41 cellular contexts compared by ENCODE assay signal in the genomic region with DNA sequence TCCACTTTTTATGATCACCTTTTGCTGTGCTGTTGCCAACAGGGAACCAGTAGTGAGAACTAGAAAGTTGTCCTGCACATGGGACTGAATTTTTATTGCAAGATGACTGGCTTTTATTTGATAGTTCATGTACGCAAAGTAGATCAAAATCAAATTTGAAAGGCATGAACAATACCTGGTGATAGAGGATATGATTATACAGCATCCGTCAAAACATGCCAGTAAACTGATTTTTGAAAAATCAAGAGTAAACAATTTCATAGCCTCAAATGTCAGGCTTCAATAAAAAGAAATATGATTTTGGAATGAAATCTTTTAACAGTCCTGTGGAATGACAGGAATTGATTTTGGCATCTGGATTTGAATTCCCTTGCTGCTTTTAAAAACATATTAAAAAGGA.
"Had no signal": no experiment of that assay in that cellular context is flagged by ENCODE, and none has a peak within 500 bp of the region (broad histone marks: within the 10 kb centered on the region; RNA-seq: fewer than 3 reads in every experiment).

No MANE protein-coding gene starts in this region.

- H3K9me3 Mint-ChIP-seq: activated naive CD4-positive, alpha-beta T cell treated with anti-CD3 and anti-CD28 coated beads for 36 hours; activated naive CD4-positive, alpha-beta T cell treated with anti-CD3 and anti-CD28 coated beads, Interleukin-2, amount 10 ng/mL, durations not matched to agents 7 days and 5 days; activated naive CD4-positive, alpha-beta T cell treated with anti-CD3 and anti-CD28 coated beads, Interleukin-2, amount 50 U/mL, for 24 hours; activated naive CD4-positive, alpha-beta T cell treated with anti-CD3 and anti-CD28 coated beads, Interleukin-2, amount 50 U/mL, for 72 hours; activated naive CD8-positive, alpha-beta T cell treated with anti-CD3 and anti-CD28 coated beads for 36 hours; activated naive CD8-positive, alpha-beta T cell treated with anti-CD3 and anti-CD28 coated beads, Interleukin-2, amount 10 ng/mL, durations not matched to agents 7 days and 5 days; activated naive CD8-positive, alpha-beta T cell treated with anti-CD3 and anti-CD28 coated beads, Interleukin-2, amount 50 U/mL, for 24 hours; activated T-cell treated with anti-CD3 and anti-CD28 coated beads, Interleukin-2, amount 50 U/mL, for 24 hours; activated T-cell treated with anti-CD3 and anti-CD28 coated beads, Interleukin-2, amount 50 U/mL, for 4 hours; activated T-cell treated with anti-CD3 and anti-CD28 coated beads, Interleukin-2, amount 50 U/mL, for 72 hours; activated T-helper 1 cell treated with anti-CD3 and anti-CD28 coated beads, Interleukin-12 subunit alpha, Interleukin-12 subunit beta, Interleukin-2, Interleukin-4 antibody, amounts not matched to agents 30 ng/mL and 10 ng/mL and 1 ng/mL, durations not matched to agents 14 hours and 24 hours and 36 hours; activated T-helper 2 cell treated with anti-CD3 and anti-CD28 coated beads, Interferon-gamma antibody, Interleukin-2, Interleukin-4, amounts not matched to agents 10 μg/mL and 5 μg/mL and 100 μg/mL, durations not matched to agents 14 hours and 24 hours and 36 hours; brain had no signal

- H3K27ac Mint-ChIP-seq: activated naive CD4-positive, alpha-beta T cell treated with anti-CD3 and anti-CD28 coated beads for 36 hours; activated naive CD4-positive, alpha-beta T cell treated with anti-CD3 and anti-CD28 coated beads, Interleukin-2, amount 10 ng/mL, durations not matched to agents 7 days and 5 days; activated naive CD4-positive, alpha-beta T cell treated with anti-CD3 and anti-CD28 coated beads, Interleukin-2, amount 50 U/mL, for 24 hours; activated naive CD4-positive, alpha-beta T cell treated with anti-CD3 and anti-CD28 coated beads, Interleukin-2, amount 50 U/mL, for 72 hours; activated naive CD8-positive, alpha-beta T cell; activated naive CD8-positive, alpha-beta T cell treated with anti-CD3 and anti-CD28 coated beads for 36 hours; activated naive CD8-positive, alpha-beta T cell treated with anti-CD3 and anti-CD28 coated beads, Interleukin-2, amount 10 ng/mL, durations not matched to agents 7 days and 5 days; activated naive CD8-positive, alpha-beta T cell treated with anti-CD3 and anti-CD28 coated beads, Interleukin-2, amount 50 U/mL, for 24 hours; activated T-cell treated with anti-CD3 and anti-CD28 coated beads, Interleukin-2, amount 50 U/mL, for 24 hours; activated T-cell treated with anti-CD3 and anti-CD28 coated beads, Interleukin-2, amount 50 U/mL, for 72 hours; activated T-helper 1 cell treated with anti-CD3 and anti-CD28 coated beads, Interleukin-12 subunit alpha, Interleukin-12 subunit beta, Interleukin-2, Interleukin-4 antibody, amounts not matched to agents 30 ng/mL and 10 ng/mL and 1 ng/mL, durations not matched to agents 14 hours and 24 hours and 36 hours; activated T-helper 17 cell treated with anti-CD3 and anti-CD28 coated beads, Interleukin-2, amount 50 U/mL, for 72 hours; activated T-helper 2 cell treated with anti-CD3 and anti-CD28 coated beads, Interferon-gamma antibody, Interleukin-2, Interleukin-4, amounts not matched to agents 10 μg/mL and 5 μg/mL and 100 μg/mL, durations not matched to agents 14 hours and 24 hours and 36 hours; brain had no signal

- H3K27me3 ChIP-seq: adrenal gland, ascending aorta, body of pancreas, brain microvascular endothelial cell, breast epithelium, cardiac muscle cell had no signal

- H3K4me1 ChIP-seq: adrenal gland, ascending aorta, body of pancreas, breast epithelium had no signal

- ATAC-seq: activated naive CD4-positive, alpha-beta T cell treated with anti-CD3 and anti-CD28 coated beads, Interleukin-2, amount 50 U/mL, for 72 hours; activated naive CD8-positive, alpha-beta T cell treated with anti-CD3 and anti-CD28 coated beads, Interleukin-2, amount 50 U/mL, for 24 hours; activated T-cell treated with anti-CD3 and anti-CD28 coated beads, Interleukin-2, amount 50 U/mL, for 4 hours; activated T-cell treated with anti-CD3 and anti-CD28 coated beads, Interleukin-2, amount 50 U/mL, for 72 hours; activated T-helper 17 cell treated with anti-CD3 and anti-CD28 coated beads, Interleukin-2, amount 50 U/mL, for 72 hours; body of pancreas had no signal

- H3K27me3 Mint-ChIP-seq: activated naive CD4-positive, alpha-beta T cell treated with anti-CD3 and anti-CD28 coated beads, Interleukin-2, amount 10 ng/mL, durations not matched to agents 7 days and 5 days; activated naive CD4-positive, alpha-beta T cell treated with anti-CD3 and anti-CD28 coated beads, Interleukin-2, amount 50 U/mL, for 24 hours; activated naive CD8-positive, alpha-beta T cell treated with anti-CD3 and anti-CD28 coated beads for 36 hours; activated naive CD8-positive, alpha-beta T cell treated with anti-CD3 and anti-CD28 coated beads, Interleukin-2, amount 10 ng/mL, durations not matched to agents 7 days and 5 days; activated naive CD8-positive, alpha-beta T cell treated with anti-CD3 and anti-CD28 coated beads, Interleukin-2, amount 50 U/mL, for 24 hours; activated T-cell treated with anti-CD3 and anti-CD28 coated beads, Interleukin-2, amount 50 U/mL, for 24 hours; central memory CD8-positive, alpha-beta T cell had no signal

- H3K9me3 ChIP-seq: adrenal gland, ascending aorta, body of pancreas, breast epithelium had no signal

- DNase-seq: activated effector memory CD4-positive, alpha-beta T cell treated with anti-CD3 and anti-CD28 coated beads, Interleukin-2, amount 50 U/mL, for 16 hours; activated effector memory CD4-positive, alpha-beta T cell treated with Interleukin-2 at 50 U/mL for 16 hours; activated gamma-delta T cell; activated gamma-delta T cell treated with Interleukin-2 at 50 U/mL for 16 hours; activated naive CD4-positive, alpha-beta T cell; activated naive CD4-positive, alpha-beta T cell treated with anti-CD3 and anti-CD28 coated beads for 36 hours; activated naive CD4-positive, alpha-beta T cell treated with anti-CD3 and anti-CD28 coated beads, Interleukin-2, amount 10 ng/mL, durations not matched to agents 7 days and 5 days; activated naive CD4-positive, alpha-beta T cell treated with anti-CD3 and anti-CD28 coated beads, Interleukin-2, amount 50 U/mL, for 16 hours; activated naive CD4-positive, alpha-beta T cell treated with Interleukin-2 at 50 U/mL for 16 hours; activated naive CD8-positive, alpha-beta T cell treated with anti-CD3 and anti-CD28 coated beads for 36 hours; activated naive CD8-positive, alpha-beta T cell treated with anti-CD3 and anti-CD28 coated beads, Interleukin-2, amount 10 ng/mL, durations not matched to agents 7 days and 5 days; activated naive CD8-positive, alpha-beta T cell treated with anti-CD3 and anti-CD28 coated beads, Interleukin-2, amount 50 U/mL, for 24 hours; activated T-cell treated with anti-CD3 and anti-CD28 coated beads for 4 hours; activated T-cell treated with anti-CD3 and anti-CD28 coated beads, Interleukin-2, amount 50 U/mL, for 1 hour; activated T-cell treated with anti-CD3 and anti-CD28 coated beads, Interleukin-2, amount 50 U/mL, for 24 hours; activated T-cell treated with anti-CD3 and anti-CD28 coated beads, Interleukin-2, amount 50 U/mL, for 4 hours; activated T-cell treated with anti-CD3 and anti-CD28 coated beads, Interleukin-2, amount 50 U/mL, for 48 hours; activated T-cell treated with anti-CD3 and anti-CD28 coated beads, Interleukin-2, amount 50 U/mL, for 72 hours; adrenal gland; amniotic stem cell; amygdala; anterior cingulate cortex; aorta; body of pancreas; brain microvascular endothelial cell; caudate nucleus; central memory CD4-positive, alpha-beta T cell; cerebellar nuclear complex had no signal

- H3K27ac ChIP-seq: adrenal gland, ascending aorta, body of pancreas, brain microvascular endothelial cell, breast epithelium, cardiac muscle cell had no signal

- H3K36me3 Mint-ChIP-seq: activated naive CD4-positive, alpha-beta T cell treated with anti-CD3 and anti-CD28 coated beads, Interleukin-2, amount 10 ng/mL, durations not matched to agents 7 days and 5 days; activated naive CD4-positive, alpha-beta T cell treated with anti-CD3 and anti-CD28 coated beads, Interleukin-2, amount 50 U/mL, for 24 hours; activated naive CD4-positive, alpha-beta T cell treated with anti-CD3 and anti-CD28 coated beads, Interleukin-2, amount 50 U/mL, for 72 hours; activated naive CD8-positive, alpha-beta T cell; activated naive CD8-positive, alpha-beta T cell treated with anti-CD3 and anti-CD28 coated beads for 36 hours; activated naive CD8-positive, alpha-beta T cell treated with anti-CD3 and anti-CD28 coated beads, Interleukin-2, amount 10 ng/mL, durations not matched to agents 7 days and 5 days; brain had no signal

- H3K4me1 Mint-ChIP-seq: activated naive CD4-positive, alpha-beta T cell treated with anti-CD3 and anti-CD28 coated beads, Interleukin-2, amount 10 ng/mL, durations not matched to agents 7 days and 5 days; activated naive CD4-positive, alpha-beta T cell treated with anti-CD3 and anti-CD28 coated beads, Interleukin-2, amount 50 U/mL, for 24 hours; activated naive CD8-positive, alpha-beta T cell treated with anti-CD3 and anti-CD28 coated beads for 36 hours; activated naive CD8-positive, alpha-beta T cell treated with anti-CD3 and anti-CD28 coated beads, Interleukin-2, amount 10 ng/mL, durations not matched to agents 7 days and 5 days; activated naive CD8-positive, alpha-beta T cell treated with anti-CD3 and anti-CD28 coated beads, Interleukin-2, amount 50 U/mL, for 24 hours; activated T-helper 17 cell treated with anti-CD3 and anti-CD28 coated beads, Interleukin-2, amount 50 U/mL, for 72 hours; brain; central memory CD8-positive, alpha-beta T cell had no signal

- FAIRE-seq: astrocyte, bronchial epithelial cell had no signal

- H3K36me3 ChIP-seq: adrenal gland, ascending aorta, brain microvascular endothelial cell, breast epithelium, cardiac muscle cell had no signal

- H3K4me3 ChIP-seq: adrenal gland, ascending aorta, body of pancreas, breast epithelium, cardiac muscle cell had no signal

- H3K4me3 Mint-ChIP-seq: activated naive CD4-positive, alpha-beta T cell treated with anti-CD3 and anti-CD28 coated beads for 36 hours; activated naive CD4-positive, alpha-beta T cell treated with anti-CD3 and anti-CD28 coated beads, Interleukin-2, amount 10 ng/mL, durations not matched to agents 7 days and 5 days; activated naive CD4-positive, alpha-beta T cell treated with anti-CD3 and anti-CD28 coated beads, Interleukin-2, amount 50 U/mL, for 24 hours; activated naive CD8-positive, alpha-beta T cell; activated naive CD8-positive, alpha-beta T cell treated with anti-CD3 and anti-CD28 coated beads for 36 hours; activated naive CD8-positive, alpha-beta T cell treated with anti-CD3 and anti-CD28 coated beads, Interleukin-2, amount 10 ng/mL, durations not matched to agents 7 days and 5 days; activated naive CD8-positive, alpha-beta T cell treated with anti-CD3 and anti-CD28 coated beads, Interleukin-2, amount 50 U/mL, for 24 hours; activated T-cell treated with anti-CD3 and anti-CD28 coated beads, Interleukin-2, amount 50 U/mL, for 24 hours; activated T-cell treated with anti-CD3 and anti-CD28 coated beads, Interleukin-2, amount 50 U/mL, for 4 hours; activated T-cell treated with anti-CD3 and anti-CD28 coated beads, Interleukin-2, amount 50 U/mL, for 72 hours; activated T-helper 1 cell treated with anti-CD3 and anti-CD28 coated beads, Interleukin-12 subunit alpha, Interleukin-12 subunit beta, Interleukin-2, Interleukin-4 antibody, amounts not matched to agents 30 ng/mL and 10 ng/mL and 1 ng/mL, durations not matched to agents 14 hours and 24 hours and 36 hours; activated T-helper 17 cell treated with anti-CD3 and anti-CD28 coated beads, Interleukin-2, amount 50 U/mL, for 72 hours; brain; central memory CD8-positive, alpha-beta T cell had no signal
